In the genomic region with DNA sequence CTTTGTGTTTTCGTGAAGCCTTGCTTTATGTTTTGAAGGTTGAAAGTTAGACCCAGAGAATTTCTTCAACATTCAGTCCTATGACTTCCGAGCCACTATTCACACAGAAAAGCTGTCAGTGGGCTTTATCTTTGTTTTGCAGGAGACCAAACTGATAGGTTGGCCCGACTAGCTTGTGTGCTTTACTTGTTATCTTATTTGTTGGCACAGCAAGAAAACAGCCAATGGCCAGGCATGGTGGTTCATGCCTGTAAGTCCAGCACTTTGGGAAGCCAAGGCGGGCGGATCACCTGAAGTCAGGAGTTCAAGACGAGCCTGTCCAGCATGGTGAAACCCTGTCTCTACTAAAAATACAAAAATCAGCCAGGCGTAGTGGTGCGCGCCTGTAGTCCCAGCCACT, we compare ENCODE assay signal across 28 cellular contexts.
"Had no signal": no experiment of that assay in that cellular context is flagged by ENCODE, and none has a peak within 500 bp of the region (broad histone marks: within the 10 kb centered on the region; RNA-seq: fewer than 3 reads in every experiment).

No MANE protein-coding gene starts in this region.

- H3K4me1 Mint-ChIP-seq: activated CD4-positive, alpha-beta T cell treated with anti-CD3 and anti-CD28 coated beads, Interleukin-2, amount 10 ng/mL, durations not matched to agents 7 days and 5 days; activated naive CD8-positive, alpha-beta T cell treated with anti-CD3 and anti-CD28 coated beads for 36 hours; immature natural killer cell; natural killer cell had no signal

- H3K27ac Mint-ChIP-seq: activated CD4-positive, alpha-beta T cell treated with anti-CD3 and anti-CD28 coated beads, Interleukin-2, amount 10 ng/mL, durations not matched to agents 7 days and 5 days; activated CD8-positive, alpha-beta T cell treated with anti-CD3 and anti-CD28 coated beads for 36 hours; activated naive CD4-positive, alpha-beta T cell treated with anti-CD3 and anti-CD28 coated beads for 36 hours; activated naive CD8-positive, alpha-beta T cell treated with anti-CD3 and anti-CD28 coated beads for 36 hours; activated T-cell treated with anti-CD3 and anti-CD28 coated beads, Interleukin-2, amount 50 U/mL, for 72 hours; immature natural killer cell; natural killer cell; T-helper 2 cell treated with Interferon-gamma antibody and Interleukin-4, amounts not matched to agents 5 μg/mL and 100 μg/mL, for 36 hours had no signal

- H3K27me3 Mint-ChIP-seq: activated CD4-positive, alpha-beta T cell treated with anti-CD3 and anti-CD28 coated beads, Interleukin-2, amount 10 ng/mL, durations not matched to agents 7 days and 5 days; activated CD8-positive, alpha-beta T cell treated with anti-CD3 and anti-CD28 coated beads for 36 hours; activated naive CD8-positive, alpha-beta T cell treated with anti-CD3 and anti-CD28 coated beads for 36 hours had no signal

- H3K36me3 Mint-ChIP-seq: activated naive CD8-positive, alpha-beta T cell treated with anti-CD3 and anti-CD28 coated beads for 36 hours; immature natural killer cell; natural killer cell had no signal

- ATAC-seq: activated CD8-positive, alpha-beta T cell treated with anti-CD3 and anti-CD28 coated beads for 36 hours; activated T-cell treated with anti-CD3 and anti-CD28 coated beads, Interleukin-2, amount 50 U/mL, for 72 hours; esophagus mucosa; left lung; lower lobe of right lung; natural killer cell; sciatic nerve had no signal

- DNase-seq: activated CD4-positive, alpha-beta T cell treated with anti-CD3 and anti-CD28 coated beads, Interleukin-2, amount 10 ng/mL, durations not matched to agents 7 days and 5 days; activated CD4-positive, CD25-positive, alpha-beta regulatory T cell treated with anti-CD3 and anti-CD28 coated beads, Interleukin-2, amount 50 U/mL, for 72 hours; activated CD8-positive, alpha-beta T cell treated with anti-CD3 and anti-CD28 coated beads for 36 hours; activated naive CD4-positive, alpha-beta T cell treated with anti-CD3 and anti-CD28 coated beads for 36 hours; activated naive CD8-positive, alpha-beta T cell treated with anti-CD3 and anti-CD28 coated beads for 36 hours; activated T-cell treated with anti-CD3 and anti-CD28 coated beads, Interleukin-2, amount 50 U/mL, for 72 hours; adrenal gland; brain microvascular endothelial cell; caudate nucleus; foreskin fibroblast; hypothalamus; immature natural killer cell; kidney glomerular epithelial cell; left lung; lower lobe of right lung; mesenchymal stem cell; natural killer cell; small intestine; stimulated activated CD4-positive, alpha-beta T cell treated with anti-CD3 and anti-CD28 coated beads, Interleukin-1b, Interleukin-23, amount 100 ng/mL, for 48 hours; stimulated activated CD4-positive, alpha-beta T cell treated with anti-CD3 and anti-CD28 coated beads, Interleukin-4, amount 100 ng/mL, for 4 hours; stimulated activated CD8-positive, alpha-beta memory T cell treated with anti-CD3 and anti-CD28 coated beads, Interleukin-4, amount 100 ng/mL, for 48 hours; stimulated activated naive CD4-positive, alpha-beta T cell; T-helper 1 cell; testis; transverse colon had no signal

- H3K9me3 Mint-ChIP-seq: activated CD4-positive, alpha-beta T cell treated with anti-CD3 and anti-CD28 coated beads, Interleukin-2, amount 10 ng/mL, durations not matched to agents 7 days and 5 days; activated CD8-positive, alpha-beta T cell treated with anti-CD3 and anti-CD28 coated beads for 36 hours; activated naive CD4-positive, alpha-beta T cell treated with anti-CD3 and anti-CD28 coated beads for 36 hours; activated naive CD8-positive, alpha-beta T cell treated with anti-CD3 and anti-CD28 coated beads for 36 hours; activated T-cell treated with anti-CD3 and anti-CD28 coated beads, Interleukin-2, amount 50 U/mL, for 72 hours; immature natural killer cell; natural killer cell; T-helper 2 cell treated with Interferon-gamma antibody and Interleukin-4, amounts not matched to agents 5 μg/mL and 100 μg/mL, for 36 hours had no signal

- H3K4me3 Mint-ChIP-seq: activated CD4-positive, alpha-beta T cell treated with anti-CD3 and anti-CD28 coated beads, Interleukin-2, amount 10 ng/mL, durations not matched to agents 7 days and 5 days; activated CD8-positive, alpha-beta T cell treated with anti-CD3 and anti-CD28 coated beads for 36 hours; activated naive CD4-positive, alpha-beta T cell treated with anti-CD3 and anti-CD28 coated beads for 36 hours; activated naive CD8-positive, alpha-beta T cell treated with anti-CD3 and anti-CD28 coated beads for 36 hours; activated T-cell treated with anti-CD3 and anti-CD28 coated beads, Interleukin-2, amount 50 U/mL, for 72 hours; immature natural killer cell; natural killer cell; T-helper 2 cell treated with Interferon-gamma antibody and Interleukin-4, amounts not matched to agents 5 μg/mL and 100 μg/mL, for 36 hours had no signal
